In the genomic region with DNA sequence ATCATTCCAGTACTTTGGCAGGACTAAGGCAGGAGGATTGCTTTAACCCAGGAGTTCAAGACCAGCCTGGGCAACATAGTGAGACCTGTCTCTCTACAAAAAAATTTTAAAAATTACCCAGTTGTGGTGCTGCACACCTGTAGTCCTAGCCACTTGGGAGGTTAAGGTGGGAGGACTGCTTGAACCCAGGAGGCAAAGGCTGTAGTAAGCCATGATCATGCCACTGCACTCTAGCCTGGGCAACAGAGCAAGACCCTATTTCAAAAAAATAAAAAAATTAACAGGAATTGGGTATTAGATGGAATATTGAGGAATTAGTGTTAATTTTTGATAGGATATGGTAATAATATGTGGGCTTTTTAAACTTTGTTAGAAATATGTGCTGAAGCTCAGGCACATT, we compare ENCODE assay signal across 33 cellular contexts. TPM values are rescaled to one million over a fixed set of nuclear protein-coding genes. Genes with fewer than 3 reads are reported as not detected.
DNase-seq lines count a peak whose midpoint lies in the region; ATAC-seq, FAIRE-seq and TF ChIP-seq lines count a peak whose summit lies in the region.
"Had no signal": no experiment of that assay in that cellular context is flagged by ENCODE, and none has a peak within 500 bp of the region (broad histone marks: within the 10 kb centered on the region; RNA-seq: fewer than 3 reads in every experiment).

No MANE protein-coding gene starts in this region.

- H3K9ac ChIP-seq in K562 (ENCODE audit: insufficient read depth in 1 of 2, low read depth in 2 of 2, low read length in 2 of 2), result no peak overlapping the region
- H3K9ac ChIP-seq: BLaER1; BLaER1 treated with 17β-estradiol and CSF1 and Interleukin-3, amounts not matched to agents 10 nM and 100 nM had no signal

- POLR2A ChIA-PET in HEK293 (lab: Yijun Ruan, JAX) (interaction anchor here (1.8 kb wide), 1 partner anchor 17 kb away, joined by 7 read pairs; a partner anchor contains a TSS), K562 (lab: Yijun Ruan, JAX) (interaction anchor here (1.0 to 1.4 kb wide), 2 partner anchors 11 to 38 kb away, joined by 3 to 5 read pairs; no protein-coding TSS in a partner anchor)

- TF ChIP-seq CTCF in HEK293 (tag by site-specific recombination; IDR thresholded peaks at IDR 0.05) (no peak), K562 (IDR thresholded peaks at IDR 0.05 in 2 of 3, conservative IDR thresholded peaks at IDR 0.05 in 1 of 3; ENCODE audit: insufficient read depth in 2 of 3, low read depth in 1 of 3, low read length in 3 of 3) (no peak)

- no peaks in the 10 kb centered on the region for H3K9me3 Mint-ChIP-seq in stimulated activated naive B cell treated with anti-CD40 and anti-IgM and Interleukin-4, amounts not matched to agents 10 μg/mL and 1 μg/mL and 100 μg/mL, for 72 hours
- H3K9me3 Mint-ChIP-seq: CD4-positive, alpha-beta memory T cell; CD4-positive, alpha-beta T cell; CD8-positive, alpha-beta memory T cell; CD8-positive, alpha-beta T cell had no signal

- H3K27ac ChIP-seq in HEK293 (ENCODE audit: extremely low read depth, low read depth, low read length) (no peak overlapping the region), K562 (ENCODE audit: extremely low read depth, low read depth, low read length) (no peak overlapping the region)
- H3K27ac ChIP-seq: 22Rv1; A549; BLaER1; BLaER1 treated with 17β-estradiol and CSF1 and Interleukin-3, amounts not matched to agents 10 nM and 100 nM; C4-2B had no signal

- H3K36me3 ChIP-seq in HEK293 (ENCODE audit: control insufficient read depth in 2 of 2, insufficient read depth in 1 of 2, low read length in 2 of 2) (peaks cover 14 to 15% of the 10 kb centered on the region in 2 experiments; a peak in 2 of 3 replicates), K562 (ENCODE audit: control insufficient read depth, insufficient read depth, low read length) (peaks cover 14% of the 10 kb centered on the region; the same call in 1 of the 3 replicates)

- H3K27me3 Mint-ChIP-seq in stimulated activated naive B cell treated with anti-CD40 and anti-IgM and Interleukin-4, amounts not matched to agents 10 μg/mL and 1 μg/mL and 100 μg/mL, for 72 hours, result no peaks in the 10 kb centered on the region
- H3K27me3 Mint-ChIP-seq: B cell; CD4-positive, alpha-beta memory T cell; CD4-positive, alpha-beta T cell; CD4-positive, CD25-positive, alpha-beta regulatory T cell; CD8-positive, alpha-beta memory T cell had no signal

- FAIRE-seq in K562 (lab: Jason Lieb, UNC), result no peak
- FAIRE-seq: A204.1, A549, D721Med had no signal

- H2AFZ ChIP-seq in K562 (ENCODE audit: low read depth, low read length), result no peak overlapping the region

- H3K79me2 ChIP-seq in K562 (ENCODE audit: control insufficient read depth, insufficient read depth, low read length), result no peaks in the 10 kb centered on the region

- intact Hi-C loops in K562 (cut with micrococcal nuclease), result no loop called here

- H3K4me2 ChIP-seq in K562 (ENCODE audit: insufficient read depth, low read length), result no peak overlapping the region
- H3K4me2 ChIP-seq: A549; BLaER1; BLaER1 treated with 17β-estradiol and CSF1 and Interleukin-3, amounts not matched to agents 10 nM and 100 nM had no signal

- TF ChIP-seq POLR2A in K562 (conservative IDR thresholded peaks at IDR 0.05), result no peak

- H3K4me3 Mint-ChIP-seq in stimulated activated naive B cell treated with anti-CD40 and anti-IgM and Interleukin-4, amounts not matched to agents 10 μg/mL and 1 μg/mL and 100 μg/mL, for 72 hours, result no peak overlapping the region
- H3K4me3 Mint-ChIP-seq: B cell; CD14-positive monocyte; CD4-positive, alpha-beta memory T cell; CD4-positive, alpha-beta T cell; CD4-positive, CD25-positive, alpha-beta regulatory T cell; CD8-positive, alpha-beta memory T cell; CD8-positive, alpha-beta T cell had no signal

- no TSS peak for BruUV-seq in K562 (replicated peaks; lab: Mats Ljungman, UMichigan)

- ATAC-seq in K562 (no peak), HG03354 (IDR thresholded peaks at IDR 0.05; ENCODE audit: poor library complexity, severe bottlenecking, unreplicated experiment) (no peak)
- ATAC-seq in stimulated activated naive B cell treated with anti-CD40 and anti-IgM and Interleukin-4, amounts not matched to agents 10 μg/mL and 1 μg/mL and 100 μg/mL, for 72 hours (replicated peaks), result no peak
- ATAC-seq: A549; CD8-positive, alpha-beta T cell had no signal

- no peak for TF ChIP-seq RAD21 in K562 (CRISPR knock-in tag; conservative IDR thresholded peaks at IDR 0.05 in 1 of 2, IDR thresholded peaks at IDR 0.05 in 1 of 2)

- H3K9me3 ChIP-seq in HEK293 (ENCODE audit: control insufficient read depth, insufficient read depth, low read depth, low read length), result no peaks in the 10 kb centered on the region
- no peaks in the 10 kb centered on the region for H3K9me3 ChIP-seq in K562 (replicated peaks; ENCODE audit: control insufficient read depth, insufficient read depth, low read depth, low read length)
- H3K9me3 ChIP-seq: A549, BE2C, BLaER1, Caco-2 had no signal

- no peaks in the 10 kb centered on the region for H3K4me1 Mint-ChIP-seq in stimulated activated naive B cell treated with anti-CD40 and anti-IgM and Interleukin-4, amounts not matched to agents 10 μg/mL and 1 μg/mL and 100 μg/mL, for 72 hours
- H3K4me1 Mint-ChIP-seq: B cell; CD14-positive monocyte; CD4-positive, alpha-beta memory T cell; CD4-positive, CD25-positive, alpha-beta regulatory T cell; CD8-positive, alpha-beta memory T cell had no signal

- in situ Hi-C loops in K562 (cut with MboI), result no loop called here

- CTCF ChIA-PET in HEK293 (lab: Yijun Ruan, JAX) (no interaction called here), K562 (lab: Yijun Ruan, JAX; ENCODE audit: low intra/inter-chr PET ratio) (no interaction called here)

- peaks cover 2 to 5% of the 10 kb centered on the region in 2 donors for H3K36me3 Mint-ChIP-seq in stimulated activated naive B cell treated with anti-CD40 and anti-IgM and Interleukin-4, amounts not matched to agents 10 μg/mL and 1 μg/mL and 100 μg/mL, for 72 hours

- DNase-seq in K562 (ENCODE audit: extremely low read depth in 1 of 4, low spot score in 3 of 4), result no peak
- DNase-seq in stimulated activated naive B cell treated with anti-CD40 and anti-IgM and Interleukin-4, amounts not matched to agents 10 μg/mL and 1 μg/mL and 100 μg/mL, for 72 hours, result no peak
- DNase-seq: 8988T; ACHN; AML-193; BE2C; C1 segment of cervical spinal cord; Caco-2; Calu3; CD4-positive, alpha-beta memory T cell; CD4-positive, alpha-beta T cell; CD4-positive, CD25-positive, alpha-beta regulatory T cell; CD8-positive, alpha-beta memory T cell; CD8-positive, alpha-beta T cell; COR-L47; DMS 273 treated with DMSO at 0.1 percent for 48 hours; DMS153; DMS53; DMS79; DMS79 treated with DMSO at 0.1 percent for 48 hours; DND-41; EL had no signal

- no peaks in the 10 kb centered on the region for H3K27me3 ChIP-seq in K562 (ENCODE audit: control insufficient read depth in 2 of 2, insufficient read depth in 2 of 2, low read length in 2 of 2)
- H3K27me3 ChIP-seq: BE2C; BLaER1; BLaER1 treated with 17β-estradiol and CSF1 and Interleukin-3, amounts not matched to agents 10 nM and 100 nM had no signal

- TF ChIP-seq EP300 in K562 (IDR thresholded peaks at IDR 0.05; ENCODE audit: low read length), result no peak

- H4K20me1 ChIP-seq in K562 (replicated peaks; ENCODE audit: control insufficient read depth, insufficient read depth, low read length), result no peaks in the 10 kb centered on the region
- H4K20me1 ChIP-seq: BLaER1 had no signal

- H3K4me3 ChIP-seq in HEK293 (ENCODE audit: low read depth, low read length) (no peak overlapping the region), K562 (no peak overlapping the region)
- H3K4me3 ChIP-seq: A549; BLaER1; BLaER1 treated with 17β-estradiol and CSF1 and Interleukin-3, amounts not matched to agents 10 nM and 100 nM had no signal

- H3K9me1 ChIP-seq in K562 (ENCODE audit: control insufficient read depth, insufficient read depth, low read length), result no peaks in the 10 kb centered on the region

- H3K4me1 ChIP-seq in HEK293 (ENCODE audit: control insufficient read depth, insufficient read depth, low read length) (no peaks in the 10 kb centered on the region), K562 (replicated peaks in 1 of 2; ENCODE audit: control insufficient read depth in 2 of 2, insufficient read depth in 2 of 2, low read length in 2 of 2) (no peaks in the 10 kb centered on the region)
- H3K4me1 ChIP-seq: A549; BE2C; BLaER1; BLaER1 treated with 17β-estradiol and CSF1 and Interleukin-3, amounts not matched to agents 10 nM and 100 nM; Caco-2 had no signal

- H3K27ac Mint-ChIP-seq in stimulated activated naive B cell treated with anti-CD40 and anti-IgM and Interleukin-4, amounts not matched to agents 10 μg/mL and 1 μg/mL and 100 μg/mL, for 72 hours, result no peak overlapping the region
- H3K27ac Mint-ChIP-seq: B cell; CD4-positive, alpha-beta memory T cell; CD4-positive, alpha-beta T cell; CD4-positive, CD25-positive, alpha-beta regulatory T cell; CD8-positive, alpha-beta T cell had no signal

RNA-seq across cellular contexts. Expression of a gene that starts 16.8 kb away (rescaled TPM):
- 6.3 and 21.5 TPM in 2 replicates for total RNA-seq in K562 (2011; cell fraction: chromatin; rRNA removed; ENCODE audit: low replicate concordance)
- 4.9 and 5.5 TPM in 2 replicates for total RNA-seq in K562 (2011; cell fraction: nucleolus; rRNA removed)
- 18.3 and 30.8 TPM in 2 replicates for total RNA-seq in K562 (2011; cell fraction: nucleoplasm; rRNA removed)
- total RNA-seq in K562 (2014; rRNA removed) (22.9 and 26.6 TPM in 2 replicates), K562 (2014; rRNA removed; fragmentation: Illumina TruSeq; extraction: Trizol) (77.2 and 85.1 TPM in 2 replicates), K562 (2015; rRNA removed; fragmentation: Illumina TruSeq; extraction: Trizol) (49.2 and 52.1 TPM in 2 replicates), K562 (2021) (35.3 and 39.4 TPM in 2 replicates)
- polyA plus RNA-seq in K562 (2011; rRNA removed) (35.9 and 61.5 TPM in 2 replicates), K562 (2014; fragmentation: Illumina TruSeq; extraction: Trizol) (46.7 and 57.6 TPM in 2 replicates), K562 (2014; fragmentation: Nextera tagmentation; extraction: Ambion mirVana) (10 to 100 TPM; 14.9 to 21.0 TPM), K562 (2014; rRNA removed) (38.7 and 39.6 TPM in 2 replicates)
- polyA plus RNA-seq in K562 (2011; cell fraction: cytosol; rRNA removed), result 2.8 and 14.0 TPM in 2 replicates
- polyA plus RNA-seq in K562 (2011; cell fraction: nucleus; rRNA removed), result 1.6 and 2.9 TPM in 2 replicates
- polyA plus RNA-seq in K562 (2012), result 25.8 and 65.1 TPM in 2 replicates
- 53.5 and 57.2 TPM in 2 replicates for polyA minus RNA-seq in K562 (2011; rRNA and poly(A)+ RNA removed)
- 22.9 and 30.5 TPM in 2 replicates for polyA minus RNA-seq in K562 (2011; cell fraction: cytosol; rRNA and poly(A)+ RNA removed)
- 2.6 and 5.9 TPM in 2 replicates for polyA minus RNA-seq in K562 (2011; cell fraction: nucleus; rRNA and poly(A)+ RNA removed)

RNA-seq across cellular contexts. Expression of a gene that starts 17.1 kb away (rescaled TPM):
- total RNA-seq in K562 (2011; cell fraction: chromatin; rRNA removed; ENCODE audit: low replicate concordance), result 11.7 and 26.2 TPM in 2 replicates
- 6.7 and 9.2 TPM in 2 replicates for total RNA-seq in K562 (2011; cell fraction: nucleolus; rRNA removed)
- total RNA-seq in K562 (2011; cell fraction: nucleoplasm; rRNA removed), result 8.9 and 9.0 TPM in 2 replicates
- total RNA-seq in K562 (2014; rRNA removed) (3.5 and 3.8 TPM in 2 replicates), K562 (2014; rRNA removed; fragmentation: Illumina TruSeq; extraction: Trizol) (6.1 and 6.8 TPM in 2 replicates), K562 (2015; rRNA removed; fragmentation: Illumina TruSeq; extraction: Trizol) (6.6 and 6.7 TPM in 2 replicates), K562 (2021) (6.1 and 9.6 TPM in 2 replicates)
- polyA plus RNA-seq in K562 (2011; rRNA removed) (8.8 and 10.1 TPM in 2 replicates), K562 (2014; fragmentation: Illumina TruSeq; extraction: Trizol) (4.5 and 4.9 TPM in 2 replicates), K562 (2014; fragmentation: Nextera tagmentation; extraction: Ambion mirVana) (1 to 10 TPM; 1.3 to 2.0 TPM), K562 (2014; rRNA removed) (3.9 and 4.0 TPM in 2 replicates)
- polyA plus RNA-seq in K562 (2011; cell fraction: cytosol; rRNA removed), result 1.6 and 3.7 TPM in 2 replicates
- 6.2 and 8.8 TPM in 2 replicates for polyA plus RNA-seq in K562 (2011; cell fraction: nucleus; rRNA removed)
- 3.9 and 4.1 TPM in 2 replicates for polyA plus RNA-seq in K562 (2012)
- polyA minus RNA-seq in K562 (2011; rRNA and poly(A)+ RNA removed), result 16.2 and 16.3 TPM in 2 replicates
- polyA minus RNA-seq in K562 (2011; cell fraction: cytosol; rRNA and poly(A)+ RNA removed), result 5.5 and 12.3 TPM in 2 replicates
- polyA minus RNA-seq in K562 (2011; cell fraction: nucleus; rRNA and poly(A)+ RNA removed), result 7.4 and 9.4 TPM in 2 replicates

RNA-seq across cellular contexts. Expression of a gene that starts 31.5 kb away (rescaled TPM):
- total RNA-seq in K562 (2011; cell fraction: chromatin; rRNA removed; ENCODE audit: low replicate concordance), result 18.1 and 23.4 TPM in 2 replicates
- 17.2 and 20.7 TPM in 2 replicates for total RNA-seq in K562 (2011; cell fraction: nucleolus; rRNA removed)
- total RNA-seq in K562 (2011; cell fraction: nucleoplasm; rRNA removed), result 28.7 and 30.7 TPM in 2 replicates
- 17.2 and 25.8 TPM in 2 replicates for total RNA-seq in K562 (2014; rRNA removed)
- 32.2 and 38.2 TPM in 2 replicates for total RNA-seq in K562 (2014; rRNA removed; fragmentation: Illumina TruSeq; extraction: Trizol)
- total RNA-seq in K562 (2015; rRNA removed; fragmentation: Illumina TruSeq; extraction: Trizol), result 29.0 and 33.4 TPM in 2 replicates
- total RNA-seq in K562 (2021), result 34.1 and 35.6 TPM in 2 replicates
- polyA plus RNA-seq in K562 (2011; rRNA removed), result 26.0 and 26.7 TPM in 2 replicates
- 10.8 and 15.9 TPM in 2 replicates for polyA plus RNA-seq in K562 (2011; cell fraction: cytosol; rRNA removed)
- polyA plus RNA-seq in K562 (2011; cell fraction: nucleus; rRNA removed), result 10.9 and 18.1 TPM in 2 replicates
- polyA plus RNA-seq in K562 (2012), result 29.7 and 33.2 TPM in 2 replicates
- 35.2 and 36.4 TPM in 2 replicates for polyA plus RNA-seq in K562 (2014; fragmentation: Illumina TruSeq; extraction: Trizol)
- polyA plus RNA-seq in K562 (2014; fragmentation: Nextera tagmentation; extraction: Ambion mirVana), result 10 to 100 TPM; 25.0 to 36.3 TPM
- 17.2 and 26.5 TPM in 2 replicates for polyA plus RNA-seq in K562 (2014; rRNA removed)
- 17.3 and 27.7 TPM in 2 replicates for polyA minus RNA-seq in K562 (2011; rRNA and poly(A)+ RNA removed)
- 15.3 and 18.0 TPM in 2 replicates for polyA minus RNA-seq in K562 (2011; cell fraction: cytosol; rRNA and poly(A)+ RNA removed)
- polyA minus RNA-seq in K562 (2011; cell fraction: nucleus; rRNA and poly(A)+ RNA removed), result 4.7 and 9.4 TPM in 2 replicates

RNA-seq across cellular contexts. Expression of a gene that starts 54.9 kb away (rescaled TPM):
- total RNA-seq in K562 (2011; cell fraction: chromatin; rRNA removed; ENCODE audit: low replicate concordance), result 0.21 and 0.62 TPM in 2 replicates
- total RNA-seq in K562 (2011; cell fraction: nucleolus; rRNA removed), result 0.13 and 0.17 TPM in 2 replicates
- 0.22 TPM in 1 of 2 replicates, not detected in the other for total RNA-seq in K562 (2011; cell fraction: nucleoplasm; rRNA removed)
- total RNA-seq in K562 (2014; rRNA removed), result 0.09 TPM in 1 of 2 replicates, not detected in the other
- 0.03 and 0.25 TPM in 2 replicates for total RNA-seq in K562 (2014; rRNA removed; fragmentation: Illumina TruSeq; extraction: Trizol)
- total RNA-seq in K562 (2015; rRNA removed; fragmentation: Illumina TruSeq; extraction: Trizol), result 0.04 and 0.07 TPM in 2 replicates
- total RNA-seq in K562 (2021), result 0.20 and 0.38 TPM in 2 replicates
- 0.11 and 0.14 TPM in 2 replicates for polyA plus RNA-seq in K562 (2011; rRNA removed)
- 0.09 and 0.16 TPM in 2 replicates for polyA plus RNA-seq in K562 (2011; cell fraction: cytosol; rRNA removed)
- 0.24 TPM in 2 replicates for polyA plus RNA-seq in K562 (2011; cell fraction: nucleus; rRNA removed)
- polyA plus RNA-seq in K562 (2012), result 0.17 and 0.32 TPM in 2 replicates
- polyA plus RNA-seq in K562 (2014; fragmentation: Illumina TruSeq; extraction: Trizol), result 0.18 and 0.46 TPM in 2 replicates
- polyA plus RNA-seq in K562 (2014; fragmentation: Nextera tagmentation; extraction: Ambion mirVana), result under 1 TPM; 0.17 to 0.21 TPM
- 0.15 and 1.2 TPM in 2 replicates for polyA plus RNA-seq in K562 (2014; rRNA removed)
- 0.09 and 0.11 TPM in 2 replicates for polyA minus RNA-seq in K562 (2011; rRNA and poly(A)+ RNA removed)
- polyA minus RNA-seq in K562 (2011; cell fraction: cytosol; rRNA and poly(A)+ RNA removed), result not detected in 2 replicates
- polyA minus RNA-seq in K562 (2011; cell fraction: nucleus; rRNA and poly(A)+ RNA removed), result 0.11 and 0.13 TPM in 2 replicates
- polyA plus RNA-seq: CD14-positive monocyte had no signal
